Comparison of ENCODE assay signal across 18 cellular contexts in the genomic region with DNA sequence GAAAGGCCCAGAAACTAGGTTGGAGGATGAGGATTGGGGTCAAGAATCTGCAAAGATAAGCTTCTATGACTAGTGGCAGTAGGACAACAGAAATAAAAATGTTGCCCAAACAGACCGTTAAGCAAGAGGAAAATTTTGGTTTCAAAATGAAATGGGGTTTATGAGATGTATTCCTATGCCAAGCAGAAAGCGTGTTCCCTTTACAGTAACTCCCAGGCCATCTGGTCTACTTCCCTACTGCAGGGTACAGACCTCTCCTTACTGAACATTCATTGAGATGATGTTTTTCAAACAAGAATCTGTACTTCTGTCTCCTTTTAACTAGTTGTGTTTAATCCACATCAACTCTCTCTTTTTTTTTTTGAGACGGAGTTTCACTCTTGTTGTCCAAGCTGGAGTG. TPM values are rescaled to one million over a fixed set of nuclear protein-coding genes. Genes with fewer than 3 reads are reported as not detected.
"Had no signal": no experiment of that assay in that cellular context is flagged by ENCODE, and none has a peak within 500 bp of the region (broad histone marks: within the 10 kb centered on the region; RNA-seq: fewer than 3 reads in every experiment).

No MANE protein-coding gene starts in this region.

- H3K9me3 ChIP-seq: body of pancreas, lower lobe of right lung, tibial nerve had no signal

- H3K27me3 ChIP-seq: body of pancreas, tibial nerve had no signal

- H3K4me3 ChIP-seq: body of pancreas, lower lobe of right lung, tibial nerve had no signal

- ATAC-seq: activated CD4-positive, alpha-beta T cell treated with anti-CD3 and anti-CD28 coated beads for 36 hours; activated T-helper 17 cell treated with anti-CD3 and anti-CD28 coated beads, Interleukin-2, amount 50 U/mL, for 72 hours; body of pancreas; left colon; lower lobe of right lung; WTC11 had no signal

- FAIRE-seq: colon, urothelium cell line had no signal

- DNase-seq: activated CD4-positive, alpha-beta T cell treated with anti-CD3 and anti-CD28 coated beads for 36 hours; activated CD4-positive, alpha-beta T cell treated with anti-CD3 and anti-CD28 coated beads, Interleukin-2, amount 50 U/mL, for 48 hours; activated naive CD4-positive, alpha-beta T cell treated with Interleukin-2 at 50 U/mL for 16 hours; activated naive CD8-positive, alpha-beta T cell treated with anti-CD3 and anti-CD28 coated beads, Interleukin-2, amount 10 ng/mL, durations not matched to agents 7 days and 5 days; activated T-cell treated with anti-CD3 and anti-CD28 coated beads, Interleukin-2, amount 50 U/mL, for 1 hour; body of pancreas; foreskin melanocyte; hypothalamus; islet precursor cell; left colon; lower lobe of right lung; nephron progenitor cell had no signal

- H3K36me3 ChIP-seq: lower lobe of right lung, tibial nerve had no signal

- H3K27ac ChIP-seq: body of pancreas, lower lobe of right lung, tibial nerve had no signal

RNA-seq across cellular contexts. Expression of gene PLEKHH1, which starts 24.1 kb away (rescaled TPM):
- total RNA-seq: myocyte had no signal
